8 cellular contexts compared by ENCODE assay signal in genomic region chr6:149065658-149066556, GRCh38.
A peak's percentile ranks its signal among the peaks of the same experiment; 100 is the strongest.
DNase-seq lines count a peak whose midpoint lies in the region; ATAC-seq and TF ChIP-seq lines count a peak whose summit lies in the region.
"Had no signal": no experiment of that assay in that cellular context is flagged by ENCODE, and none has a peak within 500 bp of the region (broad histone marks: within the 10 kb centered on the region; RNA-seq: fewer than 3 reads in every experiment).

No MANE protein-coding gene starts in this region.

- no peak for TF ChIP-seq POLR2A in erythroblast (IDR thresholded peaks at IDR 0.05; ENCODE audit: low read length)

- no peaks in the 10 kb centered on the region for H3K27me3 ChIP-seq in thoracic aorta (replicated peaks; ENCODE audit: insufficient read depth)
- H3K27me3 ChIP-seq: gastrocnemius medialis had no signal

- H3K36me3 ChIP-seq in thoracic aorta, result no peaks in the 10 kb centered on the region
- H3K36me3 ChIP-seq: gastrocnemius medialis had no signal

- TF ChIP-seq CTCF in choroid plexus epithelial cell (conservative IDR thresholded peaks at IDR 0.05; ENCODE audit: low read depth, low read length) (no peak), thoracic aorta (IDR thresholded peaks at IDR 0.05) (no peak)

- H3K4me1 ChIP-seq in thoracic aorta (ENCODE audit: control insufficient read depth in 1 of 2, low read depth in 2 of 2), result peaks cover 19 to 51% of the 10 kb centered on the region in 2 donors
- H3K4me1 ChIP-seq: gastrocnemius medialis had no signal

- H3K4me3 ChIP-seq in choroid plexus epithelial cell (ENCODE audit: low read depth, low read length) (no peak overlapping the region), thoracic aorta (no peak overlapping the region)
- H3K4me3 ChIP-seq: gastrocnemius medialis had no signal

- peak; percentile 96 for ATAC-seq in GM18868 (IDR thresholded peaks at IDR 0.05; ENCODE audit: unreplicated experiment)
- ATAC-seq in HG02571 (IDR thresholded peaks at IDR 0.05; ENCODE audit: unreplicated experiment), result peak; percentile 97
- ATAC-seq in thoracic aorta (ENCODE audit: insufficient number of reproducible peaks, low FRiP score, low read depth), result peak; percentile 40

- no peaks in the 10 kb centered on the region for H3K9me3 ChIP-seq in thoracic aorta
- H3K9me3 ChIP-seq: gastrocnemius medialis had no signal

- peak overlapping the region in 1 of 2 donors; percentile 50 for H3K27ac ChIP-seq in thoracic aorta
- H3K27ac ChIP-seq: gastrocnemius medialis had no signal

- DNase-seq in MV-4-11 (lab: John Stamatoyannopoulos, UW), result peak; percentile 100
- DNase-seq in choroid plexus epithelial cell (ENCODE audit: low read depth), result peak; percentile 28
- no peak for DNase-seq in thoracic aorta (ENCODE audit: low spot score)
- DNase-seq in erythroblast (lab: John Stamatoyannopoulos, UW), result no peak
- no peak for DNase-seq in activated CD4-positive, CD25-positive, alpha-beta regulatory T cell (lab: John Stamatoyannopoulos, UW)
- DNase-seq: gastrocnemius medialis had no signal

Comparison
In these comparisons a context has a peak if more than half of its experiments do, and no peak if none do; other contexts are left out.
1. ATAC-seq: peak in every context shown above with its lines; median percentile 97 in HG02571; 96 in GM18868; 40 in thoracic aorta.
2. DNase-seq: peak in MV-4-11 (single experiment) and choroid plexus epithelial cell (single experiment); none in thoracic aorta (single experiment), erythroblast (0 of 2) and activated CD4-positive, CD25-positive, alpha-beta regulatory T cell (0 of 4).